ENCODE assay signal across 8 cellular contexts in the genomic region with DNA sequence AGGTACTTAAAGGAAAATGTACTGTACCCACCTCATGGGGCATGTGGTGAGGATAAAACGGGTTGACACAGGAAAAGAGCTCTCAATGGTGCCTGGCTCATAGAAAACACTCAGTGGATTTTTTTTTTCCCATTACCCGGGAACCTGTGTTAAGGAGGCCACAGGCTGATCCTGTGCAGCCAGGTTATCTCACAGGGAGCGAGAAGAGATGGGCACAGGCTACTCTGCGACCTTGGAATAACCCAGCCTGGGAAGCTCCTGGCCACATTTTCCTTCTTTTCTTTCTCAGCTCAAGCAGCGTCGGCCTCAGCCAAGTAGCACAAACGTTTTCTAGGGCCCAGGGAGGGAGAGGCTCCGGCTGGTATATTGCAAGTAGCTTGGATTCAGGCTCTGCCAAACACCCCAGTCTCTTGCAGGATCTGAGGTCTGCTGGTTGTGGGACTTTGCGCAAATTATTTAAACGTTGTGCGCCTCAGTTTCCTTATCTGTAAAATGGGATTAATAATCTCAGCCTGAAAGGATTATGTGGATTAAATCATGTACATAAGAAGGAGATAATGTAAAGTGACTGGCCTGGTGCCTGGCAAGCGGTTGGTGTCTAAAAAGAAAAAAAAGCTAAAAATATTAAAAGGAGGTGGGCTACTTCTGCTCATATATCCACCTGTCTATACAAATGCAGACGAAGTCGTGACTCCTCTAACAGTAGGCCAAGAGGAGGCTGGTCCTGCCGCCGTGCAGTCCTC. TPM values are rescaled to one million over a fixed set of nuclear protein-coding genes. Genes with fewer than 3 reads are reported as not detected.
A peak's percentile ranks its signal among the peaks of the same experiment; 100 is the strongest.
DNase-seq lines count a peak whose midpoint lies in the region; ATAC-seq, FAIRE-seq and TF ChIP-seq lines count a peak whose summit lies in the region.

No MANE protein-coding gene starts in this region.

- H3K4me3 ChIP-seq in H1 (ENCODE audit: extremely low read depth in 1 of 4, insufficient read depth in 2 of 4, low read depth in 3 of 4, low read length in 4 of 4) = peak overlapping the region; percentile 47 to 73 (median 63)

- ATAC-seq in natural killer cell = peak; percentile 22 to 49 (median 26)

- no peaks in the 10 kb centered on the region for H3K9me3 Mint-ChIP-seq in natural killer cell

- TF ChIP-seq CTCF in GM13977 (IDR thresholded peaks at IDR 0.05; ENCODE audit: extremely low read depth, insufficient read depth, missing control alignments) = no peak
- TF ChIP-seq CTCF in RWPE1 (conservative IDR thresholded peaks at IDR 0.05; ENCODE audit: low read depth) = no peak
- TF ChIP-seq CTCF in H1 (IDR thresholded peaks at IDR 0.05; ENCODE audit: control extremely low read depth in 1 of 3, insufficient read depth in 1 of 3, low read depth in 1 of 3, low read length in 3 of 3) = no peak
- TF ChIP-seq CTCF in natural killer cell (IDR thresholded peaks at IDR 0.05) = no peak

- H3K4me1 Mint-ChIP-seq in natural killer cell = peaks cover 27 to 51% of the 10 kb centered on the region in 2 donors

- H4K8ac ChIP-seq in H1 (ENCODE audit: extremely low read depth, insufficient read depth, low read length) = no peak overlapping the region; the same call in 1 of the 2 replicates

- CTCF ChIA-PET in RWPE1 (lab: Yijun Ruan, JAX) = interaction anchor here (0.5 to 0.7 kb wide), 5 partner anchors 15 to 1105 kb away, joined by 3 to 7 read pairs (median 6); no protein-coding TSS in a partner anchor
- CTCF ChIA-PET in H1 (lab: Charles Lee; ENCODE audit: partially characterized antibody) = interaction anchor here (0.6 to 3.2 kb wide), 6 partner anchors 12 to 229 kb away, joined by 3 to 19 read pairs (median 4); a partner anchor contains a TSS

- no peak overlapping the region for H2AFZ ChIP-seq in H1 (ENCODE audit: low read length)

- H3K36me3 ChIP-seq in H1 (ENCODE audit: control insufficient read depth in 2 of 4, insufficient read depth in 4 of 4, low read length in 3 of 4) = no peaks in the 10 kb centered on the region

- no peak overlapping the region for H2BK20ac ChIP-seq in H1 (ENCODE audit: low read length)

- peaks cover 3% of the 10 kb centered on the region; the same call in 1 of the 2 replicates for H3K23me2 ChIP-seq in H1 (ENCODE audit: low read depth, low read length)

- H2BK120ac ChIP-seq in H1 (replicated peaks; ENCODE audit: low read depth, low read length) = no peak overlapping the region

- H3K27me3 ChIP-seq in H1 (replicated peaks in 1 of 4; ENCODE audit: control insufficient read depth in 3 of 4, extremely low read depth in 1 of 4, insufficient read depth in 3 of 4, low read length in 3 of 4) = no peaks in the 10 kb centered on the region

- H3K4me3 Mint-ChIP-seq in natural killer cell = peak overlapping the region; percentile 97

- no peaks in the 10 kb centered on the region for H3K36me3 Mint-ChIP-seq in natural killer cell

- H2AK5ac ChIP-seq in H1 (ENCODE audit: low read depth, low read length) = no peak overlapping the region

- H4K20me1 ChIP-seq in H1 (replicated peaks in 1 of 2; ENCODE audit: control insufficient read depth in 1 of 2, insufficient read depth in 2 of 2, low read length in 2 of 2) = peaks cover 0 to under 1% of the 10 kb centered on the region in 2 experiments

- POLR2A ChIA-PET in RWPE1 (lab: Yijun Ruan, JAX; ENCODE audit: low non-redundant PET) (interaction anchor here (1.1 kb wide), 1 partner anchor 10 kb away, joined by 3 read pairs; no protein-coding TSS in a partner anchor), H1 (lab: Charles Lee; ENCODE audit: partially characterized antibody) (interaction anchor here (0.6 to 2.2 kb wide), 10 partner anchors 11 to 125 kb away, joined by 3 to 22 read pairs (median 6); a partner anchor contains a TSS)

- no peak overlapping the region for H4K91ac ChIP-seq in H1 (replicated peaks; ENCODE audit: insufficient read length, low read length)

- intact Hi-C loops in natural killer cell (cut with micrococcal nuclease) = loop anchor here (1.0 to 5.0 kb wide), 3 partner anchors 17 to 53 kb away; no protein-coding TSS in a partner anchor

- DNase-seq in GM13977 (ENCODE audit: low spot score) (peak; percentile 47), RWPE1 (ENCODE audit: low spot score) (no peak), H1 (ENCODE audit: low read depth in 1 of 2, low spot score in 2 of 2) (no peak), natural killer cell (no peak), SW480 (ENCODE audit: low spot score) (no peak), NCI-H748 (lab: John Stamatoyannopoulos, UW; ENCODE audit: unreplicated experiment) (no peak), NCI-H446 treated with DMSO at 0.1 percent for 48 hours (lab: John Stamatoyannopoulos, UW) (no peak), H54 (ENCODE audit: insufficient read length, low spot score) (no peak)

- peaks cover 23 to 47% (median 30%) of the 10 kb centered on the region in 4 experiments for H3K4me1 ChIP-seq in H1 (replicated peaks in 1 of 4; ENCODE audit: control insufficient read depth in 3 of 4, insufficient read depth in 4 of 4, low read length in 3 of 4)

- no peak overlapping the region for H2BK5ac ChIP-seq in H1 (ENCODE audit: low read depth, low read length)

- TF ChIP-seq POLR2A in H1 (IDR thresholded peaks at IDR 0.05; ENCODE audit: control extremely low read depth in 1 of 2, low read depth in 2 of 2, low read length in 2 of 2) = no peak
- no peak for TF ChIP-seq POLR2A in H54 (IDR thresholded peaks at IDR 0.05; ENCODE audit: low read depth, low read length)

- H3K4me2 ChIP-seq in H1 (ENCODE audit: insufficient read depth in 1 of 2, low read depth in 2 of 2, low read length in 2 of 2) = peak overlapping the region; percentile 72 to 79

- no peaks in the 10 kb centered on the region for H3K9me3 ChIP-seq in H1 (ENCODE audit: insufficient read depth in 2 of 2, low read depth in 1 of 2, low read length in 1 of 2)

- H3K9ac ChIP-seq in H1 (replicated peaks in 1 of 4; ENCODE audit: extremely low read depth in 1 of 4, low read depth in 3 of 4, low read length in 3 of 4) = peak overlapping the region; percentile 13 to 67 (median 42); a peak in 4 of 7 replicates

- in situ Hi-C loops in GM13977 (cut with MboI; ENCODE audit: low pct_unique_long_range_greater_than_20kb, low sequenced_read_pairs, unreplicated experiment) = no loop called here

- no peak for TF ChIP-seq RAD21 in H1 (IDR thresholded peaks at IDR 0.05 in 1 of 2, conservative IDR thresholded peaks at IDR 0.05 in 1 of 2; ENCODE audit: low read depth in 2 of 2, low read length in 2 of 2)

- H3K79me2 ChIP-seq in H1 (ENCODE audit: control insufficient read depth in 1 of 2, insufficient read depth in 2 of 2, low read length in 2 of 2) = peaks cover 0 to 5% of the 10 kb centered on the region in 2 experiments; a peak in 2 of 4 replicates

- H3K27ac Mint-ChIP-seq in natural killer cell = peak overlapping the region; percentile 90 to 93

- no peak overlapping the region for H3K23ac ChIP-seq in H1 (ENCODE audit: insufficient read length)

- H3K27ac ChIP-seq in RWPE1 (peak overlapping the region; percentile 88), H1 (ENCODE audit: low read depth, low read length) (no peak overlapping the region)

- H3K27me3 Mint-ChIP-seq in natural killer cell (ENCODE audit: low read depth in 2 of 2) = no peaks in the 10 kb centered on the region

- no peak for TF ChIP-seq EP300 in H1 (IDR thresholded peaks at IDR 0.05; ENCODE audit: borderline replicate concordance in 1 of 2, low read depth in 2 of 2, low read length in 2 of 2)

- no peak for FAIRE-seq in H1 (lab: Jason Lieb, UNC)
- no peak for FAIRE-seq in H54 (lab: Jason Lieb, UNC)

- no peak overlapping the region for H3K14ac ChIP-seq in H1 (ENCODE audit: insufficient read length)

- H3K56ac ChIP-seq in H1 (replicated peaks; ENCODE audit: insufficient read length, low read depth, low read length) = peak overlapping the region; percentile 8

- peaks cover 2% of the 10 kb centered on the region; the same call in 1 of the 2 replicates for H3K79me1 ChIP-seq in H1 (ENCODE audit: low read depth, low read length)

- H3K4ac ChIP-seq in H1 (replicated peaks; ENCODE audit: insufficient read length, low read depth, low read length) = no peak overlapping the region

- H3K18ac ChIP-seq in H1 (ENCODE audit: extremely low read depth, low read length) = peak overlapping the region; percentile 74

- peak overlapping the region; percentile 61; the same call in 1 of the 2 replicates for H2BK15ac ChIP-seq in H1 (ENCODE audit: low read length)

- no peak overlapping the region for H4K5ac ChIP-seq in H1 (ENCODE audit: insufficient read length, low read depth, low read length)

- 63% methylated on average over 16 of the region's 16 CpGs; no CpG with 5 or more reads in 1 of the 2 experiments for WGBS in H1 (ENCODE audit: extremely low coverage in 1 of 2, insufficient coverage in 1 of 2, insufficient read length in 1 of 2, insufficient replicate concordance in 2 of 2, low coverage in 1 of 2, low lambda C conversion rate in 2 of 2, missing lambda C conversion rate in 1 of 2), 2 experiments

- 0 out of 2 replicates have a peak overlapping the region, but pooled peaks have one; percentile 77 for H2BK12ac ChIP-seq in H1 (ENCODE audit: low read depth, low read length)

RNA-seq across cellular contexts. Expression of a gene that starts 2.1 kb away (rescaled TPM):
- 28.0 and 32.1 TPM in 2 replicates for total RNA-seq in H1 (2021; fragmentation: NEBNext Ultra II Directional; extraction: Animal tissue kit (Norgen Biotek cat#: 25700))
- polyA plus RNA-seq in H1 (2011; rRNA removed) = 15.8 and 22.5 TPM in 2 replicates
- polyA plus RNA-seq in H1 (2011; cell fraction: cytosol; rRNA removed) = 14.1 TPM
- 23.4 TPM for polyA plus RNA-seq in H1 (2011; cell fraction: nucleus; rRNA removed)
- polyA plus RNA-seq in H1 (2012, experiment 1 of 2) = 14.0 to 24.5 TPM (median 23.1 TPM) in 4 replicates
- polyA plus RNA-seq in H1 (2012, experiment 2 of 2) = 21.8 TPM
- polyA plus RNA-seq in H1 (2013, experiment 1 of 2) = 25.4 TPM
- polyA plus RNA-seq in H1 (2013, experiment 2 of 2) = 27.3 TPM
- 14.0 and 17.4 TPM in 2 replicates for polyA minus RNA-seq in H1 (2011; rRNA and poly(A)+ RNA removed)
- polyA minus RNA-seq in H1 (2011; cell fraction: cytosol; rRNA and poly(A)+ RNA removed) = 17.1 TPM
- 12.8 TPM for polyA minus RNA-seq in H1 (2011; cell fraction: nucleus; rRNA and poly(A)+ RNA removed)
- 100 to 1,000 TPM; 110 to 178 (median 172) TPM for total RNA-seq in natural killer cell

RNA-seq across cellular contexts. Expression of a gene that starts 13.8 kb away (rescaled TPM):
- total RNA-seq in H1 (2021; fragmentation: NEBNext Ultra II Directional; extraction: Animal tissue kit (Norgen Biotek cat#: 25700)) = 6.8 and 8.6 TPM in 2 replicates
- 8.5 and 10.9 TPM in 2 replicates for polyA plus RNA-seq in H1 (2011; rRNA removed)
- 9.5 TPM for polyA plus RNA-seq in H1 (2011; cell fraction: cytosol; rRNA removed)
- polyA plus RNA-seq in H1 (2011; cell fraction: nucleus; rRNA removed) = 42.5 TPM
- polyA plus RNA-seq in H1 (2012, experiment 1 of 2) = 4.2 to 9.7 TPM (median 8.0 TPM) in 4 replicates
- polyA plus RNA-seq in H1 (2012, experiment 2 of 2) = 6.3 TPM
- polyA plus RNA-seq in H1 (2013, experiment 1 of 2) = 3.9 TPM
- 3.0 TPM for polyA plus RNA-seq in H1 (2013, experiment 2 of 2)
- polyA minus RNA-seq in H1 (2011; rRNA and poly(A)+ RNA removed) = 7.4 and 8.6 TPM in 2 replicates
- polyA minus RNA-seq in H1 (2011; cell fraction: cytosol; rRNA and poly(A)+ RNA removed) = 9.8 TPM
- 18.5 TPM for polyA minus RNA-seq in H1 (2011; cell fraction: nucleus; rRNA and poly(A)+ RNA removed)
- total RNA-seq in natural killer cell = 10 to 100 TPM; 35.8 to 70.3 (median 52.5) TPM

RNA-seq across cellular contexts. Expression of a gene that starts 32.6 kb away (rescaled TPM):
- total RNA-seq in H1 (2021; fragmentation: NEBNext Ultra II Directional; extraction: Animal tissue kit (Norgen Biotek cat#: 25700)) = 21.9 and 23.1 TPM in 2 replicates
- polyA plus RNA-seq in H1 (2011; rRNA removed) = 29.7 and 35.9 TPM in 2 replicates
- polyA plus RNA-seq in H1 (2011; cell fraction: cytosol; rRNA removed) = 24.6 TPM
- polyA plus RNA-seq in H1 (2011; cell fraction: nucleus; rRNA removed) = 210 TPM
- polyA plus RNA-seq in H1 (2012, experiment 1 of 2) = 16.3 to 19.6 TPM (median 18.4 TPM) in 4 replicates
- polyA plus RNA-seq in H1 (2012, experiment 2 of 2) = 4.7 TPM
- polyA plus RNA-seq in H1 (2013, experiment 1 of 2) = 18.5 TPM
- 14.0 TPM for polyA plus RNA-seq in H1 (2013, experiment 2 of 2)
- 20.9 and 24.9 TPM in 2 replicates for polyA minus RNA-seq in H1 (2011; rRNA and poly(A)+ RNA removed)
- polyA minus RNA-seq in H1 (2011; cell fraction: cytosol; rRNA and poly(A)+ RNA removed) = 9.3 TPM
- 32.5 TPM for polyA minus RNA-seq in H1 (2011; cell fraction: nucleus; rRNA and poly(A)+ RNA removed)
- total RNA-seq in natural killer cell = 100 to 1,000 TPM; 158 to 200 (median 177) TPM
